In genomic region chr18:69177702-69178101, GRCh38 we compare ENCODE assay signal across 18 cellular contexts.
"Had no signal": no experiment of that assay in that cellular context is flagged by ENCODE, and none has a peak within 500 bp of the region (broad histone marks: within the 10 kb centered on the region; RNA-seq: fewer than 3 reads in every experiment).

No MANE protein-coding gene starts in this region.

- H3K4me3 ChIP-seq: esophagus squamous epithelium, sigmoid colon, uterus had no signal

- H3K27ac ChIP-seq: epithelial cell of prostate, esophagus squamous epithelium, sigmoid colon, uterus had no signal

- H3K36me3 ChIP-seq: esophagus squamous epithelium, sigmoid colon, uterus had no signal

- DNase-seq: activated CD4-positive, alpha-beta T cell treated with anti-CD3 and anti-CD28 coated beads for 36 hours; activated CD4-positive, CD25-positive, alpha-beta regulatory T cell; activated CD8-positive, alpha-beta memory T cell treated with anti-CD3 and anti-CD28 coated beads, Interleukin-2, amount 10 ng/mL, durations not matched to agents 7 days and 5 days; activated CD8-positive, alpha-beta T cell treated with anti-CD3 and anti-CD28 coated beads, Interleukin-2, amount 10 ng/mL, durations not matched to agents 7 days and 5 days; activated naive CD8-positive, alpha-beta T cell treated with anti-CD3 and anti-CD28 coated beads, Interleukin-2, amount 50 U/mL, for 24 hours; activated T-cell treated with anti-CD3 and anti-CD28 coated beads, Interleukin-2, amount 50 U/mL, for 48 hours; dermis blood vessel endothelial cell; effector CD4-positive, alpha-beta T cell; esophagus squamous epithelium; left cardiac atrium; left ventricle myocardium superior; retina; sigmoid colon; small intestine; stimulated activated CD4-positive, alpha-beta T cell treated with anti-CD3 and anti-CD28 coated beads, Interleukin-4, amount 100 ng/mL, for 24 hours; T-helper 1 cell; uterus had no signal

- H3K27me3 ChIP-seq: esophagus squamous epithelium, sigmoid colon, uterus had no signal

- H3K4me1 ChIP-seq: esophagus squamous epithelium, sigmoid colon, uterus had no signal

- H3K9me3 ChIP-seq: esophagus squamous epithelium, sigmoid colon, uterus had no signal
